ENCODE assay signal across 8 cellular contexts in genomic region chr12:25384038-25384953, GRCh38.
DNase-seq lines count a peak whose midpoint lies in the region; ATAC-seq, FAIRE-seq and TF ChIP-seq lines count a peak whose summit lies in the region.

No MANE protein-coding gene starts in this region.

- TF ChIP-seq CTCF in HCT116 (IDR thresholded peaks at IDR 0.05 in 2 of 3, conservative IDR thresholded peaks at IDR 0.05 in 1 of 3; ENCODE audit: borderline replicate concordance in 1 of 3, insufficient read depth in 1 of 3, low read depth in 2 of 3, low read length in 2 of 3), result no peak

- H3K4me1 ChIP-seq in HCT116 (ENCODE audit: control insufficient read depth in 1 of 2, insufficient read depth in 2 of 2, low read length in 2 of 2), result peaks cover 12 to 31% of the 10 kb centered on the region in 2 experiments
- H3K4me1 ChIP-seq in small intestine (ENCODE audit: control insufficient read depth in 2 of 2, insufficient read depth in 1 of 2, low read depth in 1 of 2, low read length in 1 of 2), result no peaks in the 10 kb centered on the region

- ATAC-seq in HCT116 (no peak), HG03469 (IDR thresholded peaks at IDR 0.05; ENCODE audit: unreplicated experiment) (no peak)
- no peak for ATAC-seq in activated T-cell treated with anti-CD3 and anti-CD28 coated beads, Interleukin-2, amount 50 U/mL, for 4 hours

- H3K4me1 Mint-ChIP-seq in activated T-cell treated with anti-CD3 and anti-CD28 coated beads, Interleukin-2, amount 50 U/mL, for 4 hours (ENCODE audit: low read depth), result peaks cover 60% of the 10 kb centered on the region

- no peak for FAIRE-seq in small intestine (lab: Jason Lieb, UNC)

- H3K79me2 ChIP-seq in HCT116 (ENCODE audit: insufficient read depth, low read length), result peaks cover 5% of the 10 kb centered on the region

- intact Hi-C loops in HCT116 (cut with micrococcal nuclease), result no loop called here

- H3K36me3 Mint-ChIP-seq in activated T-cell treated with anti-CD3 and anti-CD28 coated beads, Interleukin-2, amount 50 U/mL, for 4 hours (ENCODE audit: insufficient read depth), result no peaks in the 10 kb centered on the region

- H2AFZ ChIP-seq in HCT116 (ENCODE audit: low read depth, low read length, poor library complexity, severe bottlenecking), result no peak overlapping the region

- H3K9me3 Mint-ChIP-seq in activated T-cell treated with anti-CD3 and anti-CD28 coated beads, Interleukin-2, amount 50 U/mL, for 4 hours, result no peaks in the 10 kb centered on the region

- BruUV-seq in HCT116 (replicated peaks; lab: Mats Ljungman, UMichigan), result no TSS peak

- no peaks in the 10 kb centered on the region for H3K9me2 ChIP-seq in HCT116 (ENCODE audit: insufficient read depth)

- peak overlapping the region; percentile 96; the same call in 1 of the 2 replicates for H3K4me2 ChIP-seq in HCT116 (ENCODE audit: low read length)

- H3K4me3 ChIP-seq in HCT116 (replicated peaks in 1 of 2; ENCODE audit: low read depth in 1 of 2, low read length in 2 of 2) (no peak overlapping the region), iPS-18c (ENCODE audit: insufficient read depth, low read depth, low read length) (peak overlapping the region; percentile 81; the same call in 1 of the 2 replicates), small intestine (ENCODE audit: low read depth in 1 of 2, low read length in 2 of 2) (no peak overlapping the region)

- RAD21 ChIA-PET in HCT116 (lab: Charles Lee; ENCODE audit: low non-redundant PET in 1 of 2, low total read pairs in 2 of 2, uncharacterized antibody in 2 of 2, unreplicated experiment in 2 of 2), result no interaction called here

- H3K36me3 ChIP-seq in HCT116 (ENCODE audit: control insufficient read depth in 1 of 2, insufficient read depth in 2 of 2, low read length in 2 of 2) (no peaks in the 10 kb centered on the region), small intestine (ENCODE audit: control insufficient read depth in 2 of 2, insufficient read depth in 2 of 2, low read length in 2 of 2) (no peaks in the 10 kb centered on the region)

- TF ChIP-seq POLR2A in HCT116 (IDR thresholded peaks at IDR 0.05; ENCODE audit: borderline replicate concordance, extremely low read depth, insufficient read depth, insufficient read length), result no peak

- no peak for TF ChIP-seq RAD21 in HCT116 (IDR thresholded peaks at IDR 0.05; ENCODE audit: low read depth)

- H4K20me1 ChIP-seq in HCT116 (ENCODE audit: insufficient read depth), result no peaks in the 10 kb centered on the region

- no peak overlapping the region for H3K9ac ChIP-seq in HCT116 (ENCODE audit: low read length)

- POLR2A ChIA-PET in HCT116 (lab: Charles Lee), result interaction anchor here (0.6 to 1.8 kb wide), 6 partner anchors 12 to 190 kb away, joined by 3 to 8 read pairs (median 4); partner anchors contain the start of genes DNAI7, ETFRF1 and KRAS

- H3K27me3 ChIP-seq in HCT116 (ENCODE audit: insufficient read depth, low read length) (no peaks in the 10 kb centered on the region), small intestine (ENCODE audit: control insufficient read depth in 2 of 2, insufficient read depth in 2 of 2, low read length in 2 of 2) (no peaks in the 10 kb centered on the region)

- H3K27me3 Mint-ChIP-seq in activated T-cell treated with anti-CD3 and anti-CD28 coated beads, Interleukin-2, amount 50 U/mL, for 4 hours (ENCODE audit: low read depth), result no peaks in the 10 kb centered on the region

- DNase-seq in HCT116 (ENCODE audit: low read depth, low spot score), result no peak
- no peak for DNase-seq in activated T-cell treated with anti-CD3 and anti-CD28 coated beads, Interleukin-2, amount 50 U/mL, for 4 hours
- peak; percentile 82 for DNase-seq in small intestine
- no peak for DNase-seq in DMS 273 treated with DMSO at 0.1 percent for 48 hours (lab: John Stamatoyannopoulos, UW)
- no peak for DNase-seq in NCI-H128 (lab: John Stamatoyannopoulos, UW; ENCODE audit: unreplicated experiment)
- DNase-seq in middle frontal gyrus (ENCODE audit: extremely low spot score, low spot score), result no peak

- peak overlapping the region; percentile 93 for H3K4me3 Mint-ChIP-seq in activated T-cell treated with anti-CD3 and anti-CD28 coated beads, Interleukin-2, amount 50 U/mL, for 4 hours

- no peaks in the 10 kb centered on the region for H3K9me3 ChIP-seq in HCT116 (ENCODE audit: control insufficient read depth in 1 of 2, insufficient read depth in 1 of 2, low read depth in 1 of 2, low read length in 2 of 2)
- H3K9me3 ChIP-seq in iPS-18c (ENCODE audit: control insufficient read depth, insufficient read depth, low read length), result no peaks in the 10 kb centered on the region
- no peaks in the 10 kb centered on the region for H3K9me3 ChIP-seq in small intestine (ENCODE audit: control insufficient read depth, low read depth)

- CTCF ChIA-PET in HCT116 (lab: Charles Lee), result interaction anchor here (1.0 kb wide), 1 partner anchor 143 kb away, joined by 3 read pairs; no protein-coding TSS in a partner anchor

- H3K27ac ChIP-seq in HCT116 (ENCODE audit: low read depth, low read length) (no peak overlapping the region), small intestine (ENCODE audit: low read depth in 1 of 2, low read length in 1 of 2) (peak overlapping the region; percentile 22 to 100)

- WGBS in small intestine, 3 donors, result 21 to 66% (median 39%) methylated on average over 20 of the region's 20 CpGs

TF ChIP-seq in HCT116, 20 proteins besides CTCF, POLR2A, EP300 and RAD21:
- TF ChIP-seq CBX3 (IDR thresholded peaks at IDR 0.05; ENCODE audit: low read depth) (no peak), EGR1 (IDR thresholded peaks at IDR 0.05; ENCODE audit: low read depth) (no peak), SP1 (IDR thresholded peaks at IDR 0.05; ENCODE audit: low read depth) (no peak), TCF7L2 (IDR thresholded peaks at IDR 0.05; ENCODE audit: borderline replicate concordance, extremely low read depth, insufficient read depth, insufficient read length) (no peak), JUND (IDR thresholded peaks at IDR 0.05) (no peak), FOSL1 (IDR thresholded peaks at IDR 0.05; ENCODE audit: low read depth) (no peak), CEBPB (IDR thresholded peaks at IDR 0.05; ENCODE audit: low read depth) (no peak), ELF1 (IDR thresholded peaks at IDR 0.05; ENCODE audit: borderline replicate concordance, low read depth) (no peak)
TF ChIP-seq in HCT116: peak in this region for 0.
